23 cellular contexts compared by ENCODE assay signal in the genomic region with DNA sequence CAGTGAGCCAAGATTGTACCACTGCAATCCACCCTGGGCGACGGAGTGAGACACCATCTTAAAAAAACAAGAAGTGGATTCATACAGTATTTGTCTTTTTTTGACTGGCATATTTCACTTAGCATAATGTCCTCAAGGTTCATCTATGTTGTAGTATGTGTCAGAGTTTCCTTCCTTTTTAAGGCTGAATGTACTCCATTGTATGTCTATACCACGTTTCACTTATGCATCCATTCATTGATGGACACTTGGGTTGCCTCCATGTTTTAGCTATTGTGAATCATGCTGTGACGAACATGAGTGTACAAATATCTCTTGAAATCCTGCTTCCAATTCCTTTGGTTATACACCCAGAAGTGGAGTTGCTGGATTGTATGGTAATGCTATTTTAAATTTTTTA.
"Had no signal": no experiment of that assay in that cellular context is flagged by ENCODE, and none has a peak within 500 bp of the region (broad histone marks: within the 10 kb centered on the region; RNA-seq: fewer than 3 reads in every experiment).

No MANE protein-coding gene starts in this region.

- H3K4me3 ChIP-seq: colonic mucosa, gastrocnemius medialis, hepatocyte, lung, ovary, psoas muscle, sigmoid colon, suprapubic skin, transverse colon, upper lobe of right lung, vagina had no signal

- H3K79me2 ChIP-seq: hepatocyte had no signal

- H3K27ac Mint-ChIP-seq: stimulated activated naive CD8-positive, alpha-beta T cell treated with anti-CD3 and anti-CD28 coated beads, Interleukin-15, Interleukin-2, amounts not matched to agents 100 ng/mL and 50 ng/mL, for 24 hours had no signal

- H3K4me2 ChIP-seq: hepatocyte had no signal

- H3K9me3 Mint-ChIP-seq: natural killer cell; stimulated activated naive CD8-positive, alpha-beta T cell treated with anti-CD3 and anti-CD28 coated beads, Interleukin-15, Interleukin-2, amounts not matched to agents 100 ng/mL and 50 ng/mL, for 24 hours had no signal

- H3K27me3 ChIP-seq: colonic mucosa, ovary, vagina had no signal

- H2AFZ ChIP-seq: hepatocyte had no signal

- H3K4me3 Mint-ChIP-seq: dendritic cell treated with granulocyte-macrophage colony-stimulating factor and Interleukin-4, amounts not matched to agents 40 ng/mL and 50 ng/mL, for 4 days; memory B cell; natural killer cell; stimulated activated memory B cell treated with anti-CD40 and anti-IgM and Interleukin-4, amounts not matched to agents 10 μg/mL and 1 μg/mL and 100 μg/mL, for 72 hours; stimulated activated naive CD8-positive, alpha-beta T cell treated with anti-CD3 and anti-CD28 coated beads, Interleukin-15, Interleukin-2, amounts not matched to agents 100 ng/mL and 50 ng/mL, for 24 hours had no signal

- H3K27me3 Mint-ChIP-seq: memory B cell; stimulated activated memory B cell treated with anti-CD40 and anti-IgM and Interleukin-4, amounts not matched to agents 10 μg/mL and 1 μg/mL and 100 μg/mL, for 72 hours; stimulated activated naive CD8-positive, alpha-beta T cell treated with anti-CD3 and anti-CD28 coated beads, Interleukin-15, Interleukin-2, amounts not matched to agents 100 ng/mL and 50 ng/mL, for 24 hours had no signal

- DNase-seq: colonic mucosa; effector memory CD4-positive, alpha-beta T cell; gastrocnemius medialis; head of caudate nucleus; kidney; natural killer cell; occipital lobe; ovary; psoas muscle; right cardiac atrium; sigmoid colon; stimulated activated CD4-positive, alpha-beta T cell treated with anti-CD3 and anti-CD28 coated beads, Interleukin-4, amount 100 ng/mL, for 4 hours; transverse colon; upper lobe of right lung had no signal

- H3K27ac ChIP-seq: colonic mucosa, gastrocnemius medialis, hepatocyte, ovary, psoas muscle, sigmoid colon, suprapubic skin, transverse colon, upper lobe of right lung, vagina had no signal

- ATAC-seq: gastrocnemius medialis; left lobe of liver; natural killer cell; psoas muscle; right cardiac atrium; stimulated activated memory B cell treated with anti-CD40 and anti-IgM and Interleukin-4, amounts not matched to agents 10 μg/mL and 1 μg/mL and 100 μg/mL, for 72 hours; upper lobe of right lung had no signal

- H3K4me1 ChIP-seq: colonic mucosa, gastrocnemius medialis, psoas muscle, upper lobe of right lung had no signal
